In genomic region chr6:34391023-34391485, GRCh38 we compare ENCODE assay signal across 8 cellular contexts. TPM values are rescaled to one million over a fixed set of nuclear protein-coding genes. Genes with fewer than 3 reads are reported as not detected.
DNase-seq lines count a peak whose midpoint lies in the region; ATAC-seq lines count a peak whose summit lies in the region.

No MANE protein-coding gene starts in this region.

- DNase-seq in SIG-M5 treated with dmso at 0.1 percent for 504 hours (lab: John Stamatoyannopoulos, UW; ENCODE audit: unreplicated experiment) = peak; percentile 75
- no peak for DNase-seq in SIG-M5 (lab: John Stamatoyannopoulos, UW)
- DNase-seq in NCI-H748 treated with DMSO at 0.1 percent for 48 hours (lab: John Stamatoyannopoulos, UW) = peak; percentile 38
- DNase-seq in dermis blood vessel endothelial cell = peak; percentile 52
- peak; percentile 18 for DNase-seq in mesenteric fat pad (ENCODE audit: low spot score)
- DNase-seq in NCI-H1436 (lab: John Stamatoyannopoulos, UW) = no peak

- ATAC-seq in HG02571 (IDR thresholded peaks at IDR 0.05; ENCODE audit: unreplicated experiment) = no peak
- ATAC-seq in GM19395 (IDR thresholded peaks at IDR 0.05; ENCODE audit: unreplicated experiment) = no peak

RNA-seq across cellular contexts. Expression of gene NUDT3, which starts 1.4 kb away (rescaled TPM):
- total RNA-seq in dermis blood vessel endothelial cell (24.3 and 33.9 TPM in 2 replicates), mesenteric fat pad (32.4 TPM)

RNA-seq across cellular contexts. Expression of gene RPS10, which starts 34.8 kb away (rescaled TPM):
- 899 and 3,703 TPM in 2 replicates for total RNA-seq in dermis blood vessel endothelial cell
- total RNA-seq in mesenteric fat pad = 875 TPM

Comparison
In these comparisons a context has a peak if more than half of its experiments do, and no peak if none do; other contexts are left out.
1. DNase-seq: peak in SIG-M5 treated with dmso at 0.1 percent for 504 hours (single experiment), NCI-H748 treated with DMSO at 0.1 percent for 48 hours (single experiment), dermis blood vessel endothelial cell (single experiment) and mesenteric fat pad (single experiment); none in SIG-M5 (single experiment) and NCI-H1436 (single experiment).